In genomic region chr5:73792687-73793320, GRCh38 we compare ENCODE assay signal across 8 cellular contexts.
DNase-seq lines count a peak whose midpoint lies in the region; ATAC-seq, FAIRE-seq and TF ChIP-seq lines count a peak whose summit lies in the region.

No MANE protein-coding gene starts in this region.

- H3K4me3 ChIP-seq in A549 = no peak overlapping the region
- no peak overlapping the region for H3K4me3 ChIP-seq in GM12875 (ENCODE audit: low read depth, low read length)
- H3K4me3 ChIP-seq in Jurkat, Clone E6-1 (ENCODE audit: low read length) = no peak overlapping the region
- no peak overlapping the region for H3K4me3 ChIP-seq in parathyroid adenoma (ENCODE audit: low read depth, low read length)

- POLR2A ChIA-PET in A549 (lab: Yijun Ruan, JAX) (interaction anchor here (0.5 to 0.6 kb wide), 3 partner anchors 114 to 228 kb away, joined by 3 read pairs; no protein-coding TSS in a partner anchor), RWPE1 (lab: Yijun Ruan, JAX; ENCODE audit: low non-redundant PET) (interaction anchor here (0.5 to 0.6 kb wide), 2 partner anchors 198 to 201 kb away, joined by 3 to 4 read pairs; no protein-coding TSS in a partner anchor)

- H3K27ac ChIP-seq in A549 (peak overlapping the region; percentile 91 to 94; a peak in 5 of 6 replicates), RWPE1 (no peak overlapping the region), parathyroid adenoma (no peak overlapping the region)

- no peaks in the 10 kb centered on the region for H3K27me3 ChIP-seq in parathyroid adenoma (ENCODE audit: control insufficient read depth, insufficient read depth, low read length)

- CTCF ChIA-PET in A549 (lab: Yijun Ruan, JAX) = interaction anchor here (0.7 to 11.8 kb wide), 46 partner anchors 9 to 275 kb away, joined by 3 to 315 read pairs (median 4); partner anchors contain the start of genes ANKRA2 and UTP15
- CTCF ChIA-PET in RWPE1 (lab: Yijun Ruan, JAX) = interaction anchor here (0.5 to 6.9 kb wide), 21 partner anchors 8 to 1867 kb away, joined by 3 to 101 read pairs (median 3); partner anchors contain the start of gene ARHGEF28

- TF ChIP-seq EP300 in A549 (IDR thresholded peaks at IDR 0.05) = no peak

- FAIRE-seq in A549 (lab: Jason Lieb, UNC) (peak; percentile 77), frontal cortex (lab: Jason Lieb, UNC) (no peak), urothelium cell line (lab: Jason Lieb, UNC) (no peak)

- H3K4me1 ChIP-seq in A549 (peaks cover 73% of the 10 kb centered on the region), parathyroid adenoma (no peaks in the 10 kb centered on the region)

- peak; percentile 54 to 73 for ATAC-seq in A549

- WGBS in A549 (ENCODE audit: missing lambda C conversion rate) = 2% methylated on average over 2 of the region's 2 CpGs

- no peak for TF ChIP-seq POLR2A in A549 (IDR thresholded peaks at IDR 0.05; ENCODE audit: low read length)

- no peak overlapping the region for H2AFZ ChIP-seq in parathyroid adenoma

- TF ChIP-seq RAD21 in A549 (conservative IDR thresholded peaks at IDR 0.05 in 1 of 2, IDR thresholded peaks at IDR 0.05 in 1 of 2) = peak; percentile 99

- TF ChIP-seq CTCF in A549 (IDR thresholded peaks at IDR 0.05) (peak; percentile 97), GM12875 (IDR thresholded peaks at IDR 0.05; ENCODE audit: borderline replicate concordance, insufficient read depth, low read depth, low read length) (peak; percentile 90), RWPE1 (conservative IDR thresholded peaks at IDR 0.05; ENCODE audit: low read depth) (peak; percentile 100), parathyroid adenoma (IDR thresholded peaks at IDR 0.05) (peak; percentile 94)

- H3K9ac ChIP-seq in parathyroid adenoma = no peak overlapping the region

- DNase-seq in A549 (ENCODE audit: low read depth in 1 of 2, low spot score in 1 of 2) = peak; percentile 43 to 81
- peak; percentile 62 for DNase-seq in Jurkat, Clone E6-1 (ENCODE audit: low read depth, low spot score)
- peak; percentile 80 for DNase-seq in RWPE1 (ENCODE audit: low spot score)
- DNase-seq in activated effector memory CD4-positive, alpha-beta T cell treated with Interleukin-2 at 50 U/mL for 16 hours = peak; percentile 29
- DNase-seq in frontal cortex (ENCODE audit: low spot score in 2 of 2) = peak; percentile 20 to 53
- DNase-seq in urothelium cell line (ENCODE audit: low spot score) = peak; percentile 73

- H3K9me3 ChIP-seq in A549 = no peaks in the 10 kb centered on the region
- no peaks in the 10 kb centered on the region for H3K9me3 ChIP-seq in parathyroid adenoma (ENCODE audit: control insufficient read depth, low read length)

- no peaks in the 10 kb centered on the region for H3K79me2 ChIP-seq in parathyroid adenoma

- H3K36me3 ChIP-seq in parathyroid adenoma (ENCODE audit: control insufficient read depth, insufficient read depth, low read length) = no peaks in the 10 kb centered on the region

- H3K4me2 ChIP-seq in A549 (peak overlapping the region; percentile 47; the same call in 2 of the 3 replicates), parathyroid adenoma (ENCODE audit: low read length) (no peak overlapping the region)

TF ChIP-seq in A549, 52 proteins besides CTCF, POLR2A, EP300 and RAD21:
- TF ChIP-seq ESRRA (IDR thresholded peaks at IDR 0.05; ENCODE audit: borderline replicate concordance, low read length) (0 out of 2 replicates have a peak, but pooled peaks have one; percentile 51), RARB (CRISPR knock-in tag; IDR thresholded peaks at IDR 0.05) (no peak), CEBPB (IDR thresholded peaks at IDR 0.05) (peak in 1 of 2 experiments; percentile 21; a peak in 1 of 4 replicates), SMC3 (IDR thresholded peaks at IDR 0.05) (peak; percentile 99)

Comparison
In these comparisons a context has a peak if more than half of its experiments do, and no peak if none do; other contexts are left out.
1. DNase-seq: peak in every context shown above with its lines; median percentile 80 in RWPE1; 73 in urothelium cell line; 62 in A549; 62 in Jurkat, Clone E6-1; 36 in frontal cortex; 29 in activated effector memory CD4-positive, alpha-beta T cell treated with Interleukin-2 at 50 U/mL for 16 hours.
2. H3K27ac ChIP-seq: peak in A549 (2 of 2); none in RWPE1 (single experiment) and parathyroid adenoma (single experiment).
3. Peak in every context shown above with its lines, with median percentiles within 50 percentile points of each other: CTCF ChIP-seq.